In genomic region chr19:58387338-58388174, GRCh38 we compare ENCODE assay signal across 8 cellular contexts. TPM values are rescaled to one million over a fixed set of nuclear protein-coding genes. Genes with fewer than 3 reads are reported as not detected.
DNase-seq lines count a peak whose midpoint lies in the region; ATAC-seq and TF ChIP-seq lines count a peak whose summit lies in the region.

No MANE protein-coding gene starts in this region.

- no peak for TF ChIP-seq CTCF in WERI-Rb-1 (IDR thresholded peaks at IDR 0.05; ENCODE audit: low read depth, low read length)

- no peaks in the 10 kb centered on the region for H3K9me3 Mint-ChIP-seq in activated CD4-positive, alpha-beta T cell treated with anti-CD3 and anti-CD28 coated beads, Interleukin-2, amount 10 ng/mL, durations not matched to agents 7 days and 5 days
- no peaks in the 10 kb centered on the region for H3K9me3 Mint-ChIP-seq in stimulated activated effector memory CD8-positive, alpha-beta T cell treated with anti-CD3 and anti-CD28 coated beads, Interleukin-12 subunit alpha, Interleukin-12 subunit beta, amount 100 ng/mL, for 72 hours

- H3K9me3 ChIP-seq in WERI-Rb-1 (ENCODE audit: severe bottlenecking), result no peaks in the 10 kb centered on the region
- no peaks in the 10 kb centered on the region for H3K9me3 ChIP-seq in right cardiac atrium (ENCODE audit: control insufficient read depth, low read length)

- H3K27ac Mint-ChIP-seq in activated CD4-positive, alpha-beta T cell treated with anti-CD3 and anti-CD28 coated beads, Interleukin-2, amount 10 ng/mL, durations not matched to agents 7 days and 5 days, result peak overlapping the region; percentile 99
- peak overlapping the region; percentile 96 for H3K27ac Mint-ChIP-seq in stimulated activated effector memory CD8-positive, alpha-beta T cell treated with anti-CD3 and anti-CD28 coated beads, Interleukin-12 subunit alpha, Interleukin-12 subunit beta, amount 100 ng/mL, for 72 hours

- H3K27me3 Mint-ChIP-seq in activated CD4-positive, alpha-beta T cell treated with anti-CD3 and anti-CD28 coated beads, Interleukin-2, amount 10 ng/mL, durations not matched to agents 7 days and 5 days, result no peaks in the 10 kb centered on the region

- H3K4me3 ChIP-seq in WERI-Rb-1 (ENCODE audit: low read depth, low read length) (peak overlapping the region; percentile 98), right cardiac atrium (ENCODE audit: low read length) (peak overlapping the region; percentile 99)

- peaks cover 54% of the 10 kb centered on the region for H3K4me1 Mint-ChIP-seq in activated CD4-positive, alpha-beta T cell treated with anti-CD3 and anti-CD28 coated beads, Interleukin-2, amount 10 ng/mL, durations not matched to agents 7 days and 5 days
- H3K4me1 Mint-ChIP-seq in stimulated activated effector memory CD8-positive, alpha-beta T cell treated with anti-CD3 and anti-CD28 coated beads, Interleukin-12 subunit alpha, Interleukin-12 subunit beta, amount 100 ng/mL, for 72 hours, result peaks cover 33% of the 10 kb centered on the region

- peaks cover 44% of the 10 kb centered on the region for H3K36me3 ChIP-seq in WERI-Rb-1

- ATAC-seq in right cardiac atrium (no peak), GM21423 (IDR thresholded peaks at IDR 0.05; ENCODE audit: unreplicated experiment) (no peak)
- ATAC-seq in stimulated activated effector memory CD8-positive, alpha-beta T cell treated with anti-CD3 and anti-CD28 coated beads, Interleukin-12 subunit alpha, Interleukin-12 subunit beta, amount 100 ng/mL, for 72 hours, result no peak

- WGBS in right cardiac atrium, result 7% methylated on average over 39 of the region's 39 CpGs

- POLR2A ChIA-PET in activated CD4-positive, alpha-beta T cell treated with anti-CD3 and anti-CD28 coated beads, Interleukin-2, amount 10 ng/mL, durations not matched to agents 7 days and 5 days (lab: Charles Lee), result no interaction called here

- intact Hi-C loops in right cardiac atrium (cut with DNase I), result no loop called here

- H3K36me3 Mint-ChIP-seq in activated CD4-positive, alpha-beta T cell treated with anti-CD3 and anti-CD28 coated beads, Interleukin-2, amount 10 ng/mL, durations not matched to agents 7 days and 5 days (ENCODE audit: low read depth), result peaks cover 31% of the 10 kb centered on the region
- peaks cover 71% of the 10 kb centered on the region for H3K36me3 Mint-ChIP-seq in stimulated activated effector memory CD8-positive, alpha-beta T cell treated with anti-CD3 and anti-CD28 coated beads, Interleukin-12 subunit alpha, Interleukin-12 subunit beta, amount 100 ng/mL, for 72 hours

- peak overlapping the region; percentile 97 for H3K4me3 Mint-ChIP-seq in activated CD4-positive, alpha-beta T cell treated with anti-CD3 and anti-CD28 coated beads, Interleukin-2, amount 10 ng/mL, durations not matched to agents 7 days and 5 days
- peak overlapping the region; percentile 92 for H3K4me3 Mint-ChIP-seq in stimulated activated effector memory CD8-positive, alpha-beta T cell treated with anti-CD3 and anti-CD28 coated beads, Interleukin-12 subunit alpha, Interleukin-12 subunit beta, amount 100 ng/mL, for 72 hours

- H3K4me1 ChIP-seq in right cardiac atrium (ENCODE audit: control insufficient read depth, insufficient read depth, low read length), result peaks cover 13% of the 10 kb centered on the region

- CTCF ChIA-PET in activated CD4-positive, alpha-beta T cell treated with anti-CD3 and anti-CD28 coated beads, Interleukin-2, amount 10 ng/mL, durations not matched to agents 7 days and 5 days (lab: Charles Lee), result interaction anchor here (0.6 to 1.5 kb wide), 2 partner anchors 25 to 97 kb away, joined by 3 read pairs; partner anchors contain the start of gene ZNF497

- no peaks in the 10 kb centered on the region for H3K27me3 ChIP-seq in WERI-Rb-1 (ENCODE audit: insufficient read depth, low read depth, severe bottlenecking)
- H3K27me3 ChIP-seq in right cardiac atrium (ENCODE audit: control insufficient read depth, insufficient read depth), result no peaks in the 10 kb centered on the region

- DNase-seq in activated CD4-positive, alpha-beta T cell treated with anti-CD3 and anti-CD28 coated beads, Interleukin-2, amount 10 ng/mL, durations not matched to agents 7 days and 5 days, result no peak
- no peak for DNase-seq in activated CD4-positive, alpha-beta T cell treated with anti-CD3 and anti-CD28 coated beads for 48 hours
- no peak for DNase-seq in WERI-Rb-1
- peak in 2 of 3 donors; percentile 23 to 49 for DNase-seq in right cardiac atrium
- no peak for DNase-seq in stimulated activated effector memory CD8-positive, alpha-beta T cell treated with anti-CD3 and anti-CD28 coated beads, Interleukin-12 subunit alpha, Interleukin-12 subunit beta, amount 100 ng/mL, for 72 hours (ENCODE audit: low spot score in 2 of 2)
- DNase-seq in COLO829 (ENCODE audit: low spot score), result no peak
- DNase-seq in DMS79 (lab: John Stamatoyannopoulos, UW), result no peak

- H3K27ac ChIP-seq in WERI-Rb-1, result peak overlapping the region; percentile 98
- H3K27ac ChIP-seq in right cardiac atrium (ENCODE audit: low read length), result peak overlapping the region; percentile 69

RNA-seq across cellular contexts. Expression of gene RPS5, which starts 0.5 kb away (rescaled TPM):
- 1,000 to 10,000 TPM in 1 of 2 experiments, 100 to 1,000 TPM in 1; 918 to 1,077 TPM for total RNA-seq in activated CD4-positive, alpha-beta T cell treated with anti-CD3 and anti-CD28 coated beads, Interleukin-2, amount 10 ng/mL, durations not matched to agents 7 days and 5 days
- total RNA-seq in right cardiac atrium, result 100 to 1,000 TPM; 513 to 681 (median 600) TPM
- polyA plus RNA-seq in right cardiac atrium, result 566 TPM

RNA-seq across cellular contexts. Expression of gene ZNF837, which starts 6.7 kb away (rescaled TPM):
- 1 to 10 TPM; 1.5 to 2.3 TPM for total RNA-seq in activated CD4-positive, alpha-beta T cell treated with anti-CD3 and anti-CD28 coated beads, Interleukin-2, amount 10 ng/mL, durations not matched to agents 7 days and 5 days
- under 1 TPM; 0.33 to 0.82 (median 0.55) TPM for total RNA-seq in right cardiac atrium
- 0.52 TPM for polyA plus RNA-seq in right cardiac atrium

RNA-seq across cellular contexts. Expression of gene RNF225, which starts 7.9 kb away (rescaled TPM):
- under 1 TPM; 0.35 to 0.74 TPM for total RNA-seq in activated CD4-positive, alpha-beta T cell treated with anti-CD3 and anti-CD28 coated beads, Interleukin-2, amount 10 ng/mL, durations not matched to agents 7 days and 5 days
- total RNA-seq in right cardiac atrium, result not detected
- not detected for polyA plus RNA-seq in right cardiac atrium

RNA-seq across cellular contexts. Expression of gene ZNF584, which starts 20.9 kb away (rescaled TPM):
- total RNA-seq in activated CD4-positive, alpha-beta T cell treated with anti-CD3 and anti-CD28 coated beads, Interleukin-2, amount 10 ng/mL, durations not matched to agents 7 days and 5 days, result 1 to 10 TPM; 6.7 to 6.8 TPM
- 10 to 100 TPM; 19.2 to 22.6 (median 20.2) TPM for total RNA-seq in right cardiac atrium
- 13.6 TPM for polyA plus RNA-seq in right cardiac atrium

RNA-seq across cellular contexts. Expression of gene ZNF497, which starts 25.0 kb away (rescaled TPM):
- total RNA-seq in activated CD4-positive, alpha-beta T cell treated with anti-CD3 and anti-CD28 coated beads, Interleukin-2, amount 10 ng/mL, durations not matched to agents 7 days and 5 days, result 1 to 10 TPM in 1 of 2 experiments, under 1 TPM in 1; 0.98 to 1.4 TPM
- total RNA-seq in right cardiac atrium, result 1 to 10 TPM in 1 of 4 donors, under 1 TPM in 3; 0.33 to 1.1 (median 0.47) TPM
- polyA plus RNA-seq in right cardiac atrium, result 0.27 TPM

Comparison
In these comparisons a context has a peak if more than half of its experiments do, and no peak if none do; other contexts are left out.
1. DNase-seq: peak in right cardiac atrium (2 of 3); none in activated CD4-positive, alpha-beta T cell treated with anti-CD3 and anti-CD28 coated beads, Interleukin-2, amount 10 ng/mL, durations not matched to agents 7 days and 5 days (single experiment), activated CD4-positive, alpha-beta T cell treated with anti-CD3 and anti-CD28 coated beads for 48 hours (single experiment), WERI-Rb-1 (single experiment), stimulated activated effector memory CD8-positive, alpha-beta T cell treated with anti-CD3 and anti-CD28 coated beads, Interleukin-12 subunit alpha, Interleukin-12 subunit beta, amount 100 ng/mL, for 72 hours (0 of 2), COLO829 (single experiment) and DMS79 (single experiment).